Comparison of ENCODE assay signal across 12 cellular contexts in genomic region chr12:6330192-6330591, GRCh38. TPM values are rescaled to one million over a fixed set of nuclear protein-coding genes. Genes with fewer than 3 reads are reported as not detected.
DNase-seq lines count a peak whose midpoint lies in the region; ATAC-seq and TF ChIP-seq lines count a peak whose summit lies in the region.
"Had no signal": no experiment of that assay in that cellular context is flagged by ENCODE, and none has a peak within 500 bp of the region (broad histone marks: within the 10 kb centered on the region; RNA-seq: fewer than 3 reads in every experiment).

No MANE protein-coding gene starts in this region.

- no peaks in the 10 kb centered on the region for H3K27me3 ChIP-seq in sigmoid colon

- intact Hi-C loops in activated T-helper 1 cell treated with anti-CD3 and anti-CD28 coated beads, Interleukin-12 subunit alpha, Interleukin-12 subunit beta, Interleukin-2, Interleukin-4 antibody, amounts not matched to agents 30 ng/mL and 10 ng/mL and 1 ng/mL, durations not matched to agents 14 hours and 24 hours and 36 hours (cut with micrococcal nuclease), result no loop called here
- intact Hi-C loops in sigmoid colon (cut with DNase I), result loop anchor here (5.0 kb wide), 1 partner anchor 128 kb away; the partner anchor contains the start of gene CD9

- peaks cover 55 to 73% (median 63%) of the 10 kb centered on the region in 4 donors for H3K36me3 ChIP-seq in sigmoid colon

- H3K9me3 Mint-ChIP-seq in activated T-helper 1 cell treated with anti-CD3 and anti-CD28 coated beads, Interleukin-12 subunit alpha, Interleukin-12 subunit beta, Interleukin-2, Interleukin-4 antibody, amounts not matched to agents 30 ng/mL and 10 ng/mL and 1 ng/mL, durations not matched to agents 14 hours and 24 hours and 36 hours, result no peaks in the 10 kb centered on the region
- H3K9me3 Mint-ChIP-seq in progenitor cell of endocrine pancreas (ENCODE audit: low read depth), result no peaks in the 10 kb centered on the region

- peak; percentile 55 for DNase-seq in GM12865 (ENCODE audit: low read depth)
- DNase-seq in activated T-helper 1 cell treated with anti-CD3 and anti-CD28 coated beads, Interleukin-12 subunit alpha, Interleukin-12 subunit beta, Interleukin-2, Interleukin-4 antibody, amounts not matched to agents 30 ng/mL and 10 ng/mL and 1 ng/mL, durations not matched to agents 14 hours and 24 hours and 36 hours (ENCODE audit: low spot score), result no peak
- no peak for DNase-seq in sigmoid colon
- no peak for DNase-seq in amygdala (lab: John Stamatoyannopoulos, UW)
- no peak for DNase-seq in NCI-H1105 treated with DMSO at 0.1 percent for 48 hours (lab: John Stamatoyannopoulos, UW)
- DNase-seq in progenitor cell of endocrine pancreas (ENCODE audit: low spot score, unreplicated experiment), result no peak
- DNase-seq in NCI-H82 (lab: John Stamatoyannopoulos, UW), result no peak
- DNase-seq: head of caudate nucleus; mucosa of descending colon; NCI-H226; stimulated activated CD4-positive, alpha-beta T cell treated with anti-CD3 and anti-CD28 coated beads, Interleukin-4, amount 100 ng/mL, for 4 hours had no signal

- no peak for TF ChIP-seq EP300 in sigmoid colon (IDR thresholded peaks at IDR 0.05)

- H3K9me3 ChIP-seq in sigmoid colon, result no peaks in the 10 kb centered on the region
- H3K9me3 ChIP-seq: mucosa of descending colon had no signal

- 65 to 82% methylated on average over 5 of the region's 5 CpGs for WGBS in sigmoid colon, 2 donors

- peak overlapping the region; percentile 44 for H3K27ac Mint-ChIP-seq in activated T-helper 1 cell treated with anti-CD3 and anti-CD28 coated beads, Interleukin-12 subunit alpha, Interleukin-12 subunit beta, Interleukin-2, Interleukin-4 antibody, amounts not matched to agents 30 ng/mL and 10 ng/mL and 1 ng/mL, durations not matched to agents 14 hours and 24 hours and 36 hours
- no peak overlapping the region for H3K27ac Mint-ChIP-seq in progenitor cell of endocrine pancreas

- no peaks in the 10 kb centered on the region for H3K27me3 Mint-ChIP-seq in activated T-helper 1 cell treated with anti-CD3 and anti-CD28 coated beads, Interleukin-12 subunit alpha, Interleukin-12 subunit beta, Interleukin-2, Interleukin-4 antibody, amounts not matched to agents 30 ng/mL and 10 ng/mL and 1 ng/mL, durations not matched to agents 14 hours and 24 hours and 36 hours (ENCODE audit: insufficient read depth)
- no peaks in the 10 kb centered on the region for H3K27me3 Mint-ChIP-seq in progenitor cell of endocrine pancreas

- no peak for TF ChIP-seq POLR2A in sigmoid colon (IDR thresholded peaks at IDR 0.05)

- TF ChIP-seq CTCF in GM12865 (IDR thresholded peaks at IDR 0.05; ENCODE audit: insufficient read depth, low read depth, low read length, missing control alignments) (no peak), sigmoid colon (IDR thresholded peaks at IDR 0.05) (no peak), progenitor cell of endocrine pancreas (IDR thresholded peaks at IDR 0.05; ENCODE audit: unreplicated experiment) (no peak)

- peaks cover 0 to 81% (median 67%) of the 10 kb centered on the region in 4 donors for H3K4me1 ChIP-seq in sigmoid colon

- H3K36me3 Mint-ChIP-seq in activated T-helper 1 cell treated with anti-CD3 and anti-CD28 coated beads, Interleukin-12 subunit alpha, Interleukin-12 subunit beta, Interleukin-2, Interleukin-4 antibody, amounts not matched to agents 30 ng/mL and 10 ng/mL and 1 ng/mL, durations not matched to agents 14 hours and 24 hours and 36 hours (ENCODE audit: low read depth), result peaks cover 51% of the 10 kb centered on the region
- peaks cover 35% of the 10 kb centered on the region for H3K36me3 Mint-ChIP-seq in progenitor cell of endocrine pancreas (ENCODE audit: insufficient read depth)

- no peak overlapping the region for H3K4me3 ChIP-seq in GM12865 (ENCODE audit: low read depth, low read length)
- H3K4me3 ChIP-seq in sigmoid colon, result no peak overlapping the region
- H3K4me3 ChIP-seq: mucosa of descending colon had no signal

- peak overlapping the region; percentile 93 to 98 (median 97) for H3K27ac ChIP-seq in sigmoid colon

- H3K4me1 Mint-ChIP-seq in activated T-helper 1 cell treated with anti-CD3 and anti-CD28 coated beads, Interleukin-12 subunit alpha, Interleukin-12 subunit beta, Interleukin-2, Interleukin-4 antibody, amounts not matched to agents 30 ng/mL and 10 ng/mL and 1 ng/mL, durations not matched to agents 14 hours and 24 hours and 36 hours (ENCODE audit: low read depth), result peaks cover 35% of the 10 kb centered on the region
- peaks cover 9% of the 10 kb centered on the region for H3K4me1 Mint-ChIP-seq in progenitor cell of endocrine pancreas (ENCODE audit: low read depth)

- no peak overlapping the region for H3K4me3 Mint-ChIP-seq in activated T-helper 1 cell treated with anti-CD3 and anti-CD28 coated beads, Interleukin-12 subunit alpha, Interleukin-12 subunit beta, Interleukin-2, Interleukin-4 antibody, amounts not matched to agents 30 ng/mL and 10 ng/mL and 1 ng/mL, durations not matched to agents 14 hours and 24 hours and 36 hours
- no peak overlapping the region for H3K4me3 Mint-ChIP-seq in progenitor cell of endocrine pancreas (ENCODE audit: low read depth)

- ATAC-seq in GM21825 (IDR thresholded peaks at IDR 0.05; ENCODE audit: unreplicated experiment), result peak; percentile 66
- ATAC-seq: mucosa of descending colon had no signal

RNA-seq across cellular contexts. Expression of gene TNFRSF1A, which starts 11.7 kb away (rescaled TPM):
- total RNA-seq in activated T-helper 1 cell treated with anti-CD3 and anti-CD28 coated beads, Interleukin-12 subunit alpha, Interleukin-12 subunit beta, Interleukin-2, Interleukin-4 antibody, amounts not matched to agents 30 ng/mL and 10 ng/mL and 1 ng/mL, durations not matched to agents 14 hours and 24 hours and 36 hours, result 51.4 and 55.9 TPM in 2 replicates
- total RNA-seq in sigmoid colon, result 100 to 1,000 TPM; 135 to 191 (median 176) TPM
- 100 to 1,000 TPM in 1 of 3 donors, 10 to 100 TPM in 2; 31.7 to 107 (median 74.5) TPM for polyA plus RNA-seq in sigmoid colon
- total RNA-seq in progenitor cell of endocrine pancreas, result 67.5 and 68.8 TPM in 2 replicates

RNA-seq across cellular contexts. Expression of gene PLEKHG6, which starts 19.7 kb away (rescaled TPM):
- total RNA-seq in activated T-helper 1 cell treated with anti-CD3 and anti-CD28 coated beads, Interleukin-12 subunit alpha, Interleukin-12 subunit beta, Interleukin-2, Interleukin-4 antibody, amounts not matched to agents 30 ng/mL and 10 ng/mL and 1 ng/mL, durations not matched to agents 14 hours and 24 hours and 36 hours, result not detected in 2 replicates
- total RNA-seq in sigmoid colon (1 to 10 TPM in 1 of 4 donors, under 1 TPM in 1, not detected in 2; 0.99 to 2.5 TPM), progenitor cell of endocrine pancreas (40.5 and 44.0 TPM in 2 replicates)
- 100 to 1,000 TPM in 1 of 3 donors, 10 to 100 TPM in 2; 61.3 to 146 (median 93.6) TPM for polyA plus RNA-seq in sigmoid colon

RNA-seq across cellular contexts. Expression of gene SCNN1A, which starts 45.2 kb away (rescaled TPM):
- 0.05 and 0.32 TPM in 2 replicates for total RNA-seq in activated T-helper 1 cell treated with anti-CD3 and anti-CD28 coated beads, Interleukin-12 subunit alpha, Interleukin-12 subunit beta, Interleukin-2, Interleukin-4 antibody, amounts not matched to agents 30 ng/mL and 10 ng/mL and 1 ng/mL, durations not matched to agents 14 hours and 24 hours and 36 hours
- total RNA-seq in sigmoid colon (1 to 10 TPM in 3 of 4 donors, under 1 TPM in 1; 0.82 to 7.2 (median 1.1) TPM), progenitor cell of endocrine pancreas (14.3 and 23.1 TPM in 2 replicates)
- 100 to 1,000 TPM in 1 of 3 donors, 10 to 100 TPM in 2; 51.1 to 169 (median 53.5) TPM for polyA plus RNA-seq in sigmoid colon

RNA-seq across cellular contexts. Expression of gene LTBR, which starts 53.8 kb away (rescaled TPM):
- 0.64 and 1.3 TPM in 2 replicates for total RNA-seq in activated T-helper 1 cell treated with anti-CD3 and anti-CD28 coated beads, Interleukin-12 subunit alpha, Interleukin-12 subunit beta, Interleukin-2, Interleukin-4 antibody, amounts not matched to agents 30 ng/mL and 10 ng/mL and 1 ng/mL, durations not matched to agents 14 hours and 24 hours and 36 hours
- 100 to 1,000 TPM in 3 of 4 donors, 10 to 100 TPM in 1; 85.2 to 200 (median 125) TPM for total RNA-seq in sigmoid colon
- polyA plus RNA-seq in sigmoid colon, result 10 to 100 TPM; 36.3 to 85.2 (median 37.8) TPM
- 17.8 and 18.3 TPM in 2 replicates for total RNA-seq in progenitor cell of endocrine pancreas

Comparison
In these comparisons a context has a peak if more than half of its experiments do, and no peak if none do; other contexts are left out.
1. RNA of gene PLEKHG6, which starts 19.7 kb away (total RNA-seq): 40.5 to 44.0 TPM in progenitor cell of endocrine pancreas; 0.99 to 2.5 TPM in sigmoid colon and not detected in activated T-helper 1 cell treated with anti-CD3 and anti-CD28 coated beads, Interleukin-12 subunit alpha, Interleukin-12 subunit beta, Interleukin-2, Interleukin-4 antibody, amounts not matched to agents 30 ng/mL and 10 ng/mL and 1 ng/mL, durations not matched to agents 14 hours and 24 hours and 36 hours; every median in the first group is over 10 times any median in the second.